ENCODE assay signal across 7 cellular contexts in the genomic region with DNA sequence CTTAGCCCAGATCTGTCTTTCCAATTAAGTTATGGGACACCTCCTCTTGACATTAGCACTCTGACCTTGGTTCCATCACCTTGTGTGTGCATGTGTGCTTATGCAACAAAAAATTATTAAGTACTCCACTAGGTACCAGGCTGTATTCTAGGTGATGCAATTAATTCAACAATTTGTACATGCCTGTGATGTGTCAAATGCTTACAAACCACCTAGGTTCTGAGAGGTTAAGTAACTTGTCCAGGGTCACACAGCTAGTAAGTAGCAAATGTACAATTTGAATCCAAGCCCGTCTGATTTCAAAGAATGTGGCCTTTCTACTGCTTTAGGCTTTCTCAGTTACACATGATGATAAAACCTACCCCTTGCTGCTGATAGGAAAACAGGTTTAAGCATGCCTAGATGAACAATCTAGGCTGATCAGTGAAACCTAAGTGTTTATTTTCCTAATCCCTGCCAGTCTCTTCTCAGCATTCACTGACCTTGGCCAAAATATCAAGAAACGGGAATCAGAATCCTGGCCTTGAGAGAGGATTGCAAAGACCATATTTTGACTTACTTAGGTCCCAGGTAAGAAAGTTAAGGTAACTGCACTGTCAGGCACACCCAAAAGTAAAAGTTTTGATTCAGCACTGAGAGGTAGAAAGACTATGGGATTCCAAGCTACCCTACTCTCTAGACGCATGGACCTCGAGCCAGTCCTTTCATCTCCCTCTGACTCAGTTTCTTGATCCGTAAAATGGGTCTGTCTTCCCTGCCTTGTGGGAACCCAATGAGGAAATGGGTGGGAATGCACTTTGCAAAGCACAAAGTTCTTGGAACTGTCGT. TPM values are rescaled to one million over a fixed set of nuclear protein-coding genes. Genes with fewer than 3 reads are reported as not detected.
A peak's percentile ranks its signal among the peaks of the same experiment; 100 is the strongest.
DNase-seq lines count a peak whose midpoint lies in the region; ATAC-seq lines count a peak whose summit lies in the region.

No MANE protein-coding gene starts in this region.

- no peaks in the 10 kb centered on the region for H3K9me3 ChIP-seq in HUES64 (ENCODE audit: insufficient read depth, low read depth, low read length)

- peaks cover 9% of the 10 kb centered on the region; the same call in 1 of the 2 replicates for H3K27me3 ChIP-seq in HUES64 (ENCODE audit: insufficient read depth, low read length)

- H3K36me3 Mint-ChIP-seq in activated naive CD8-positive, alpha-beta T cell treated with anti-CD3 and anti-CD28 coated beads for 36 hours: no peaks in the 10 kb centered on the region
- peaks cover 5 to 18% (median 12%) of the 10 kb centered on the region in 3 donors for H3K36me3 Mint-ChIP-seq in immature natural killer cell

- H3K27ac ChIP-seq in HUES64 (ENCODE audit: low read depth, low read length): no peak overlapping the region

- peaks cover 10% of the 10 kb centered on the region for H3K4me1 Mint-ChIP-seq in activated naive CD8-positive, alpha-beta T cell treated with anti-CD3 and anti-CD28 coated beads for 36 hours
- peaks cover 20 to 32% of the 10 kb centered on the region in 2 donors for H3K4me1 Mint-ChIP-seq in immature natural killer cell
- H3K4me1 Mint-ChIP-seq in stimulated activated naive CD8-positive, alpha-beta T cell treated with anti-CD3 and anti-CD28 coated beads, Interleukin-15, amount 100 ng/mL, for 72 hours: peaks cover 25% of the 10 kb centered on the region

- peak overlapping the region; percentile 83 for H3K4me3 ChIP-seq in HUES64 (ENCODE audit: low read length)

- no peak overlapping the region for H3K27ac Mint-ChIP-seq in activated naive CD8-positive, alpha-beta T cell treated with anti-CD3 and anti-CD28 coated beads for 36 hours
- peak overlapping the region; percentile 22 to 98 (median 82) for H3K27ac Mint-ChIP-seq in immature natural killer cell
- H3K27ac Mint-ChIP-seq in stimulated activated naive CD8-positive, alpha-beta T cell treated with anti-CD3 and anti-CD28 coated beads, Interleukin-15, amount 100 ng/mL, for 72 hours: peak overlapping the region in 1 of 2 donors; percentile 91

- no peak for DNase-seq in activated naive CD8-positive, alpha-beta T cell treated with anti-CD3 and anti-CD28 coated beads for 36 hours
- no peak for DNase-seq in immature natural killer cell
- DNase-seq in stimulated activated naive CD8-positive, alpha-beta T cell treated with anti-CD3 and anti-CD28 coated beads, Interleukin-15, amount 100 ng/mL, for 72 hours: no peak
- DNase-seq in DMS79 treated with DMSO at 0.1 percent for 48 hours (lab: John Stamatoyannopoulos, UW): no peak
- no peak for DNase-seq in T1000 (lab: John Stamatoyannopoulos, UW)

- peak overlapping the region; percentile 49 for H3K9ac ChIP-seq in HUES64 (ENCODE audit: low read depth, low read length)

- WGBS in HUES64: 40% methylated on average over 6 of the region's 6 CpGs

- peaks cover 3% of the 10 kb centered on the region; the same call in 1 of the 2 replicates for H3K4me1 ChIP-seq in HUES64 (ENCODE audit: insufficient read depth, low read length)

- peak overlapping the region; percentile 86 for H3K4me3 Mint-ChIP-seq in activated naive CD8-positive, alpha-beta T cell treated with anti-CD3 and anti-CD28 coated beads for 36 hours
- peak overlapping the region; percentile 86 to 99 (median 94) for H3K4me3 Mint-ChIP-seq in immature natural killer cell
- H3K4me3 Mint-ChIP-seq in stimulated activated naive CD8-positive, alpha-beta T cell treated with anti-CD3 and anti-CD28 coated beads, Interleukin-15, amount 100 ng/mL, for 72 hours: peak overlapping the region; percentile 91 to 93

- H3K36me3 ChIP-seq in HUES64 (ENCODE audit: insufficient read depth, low read length): peaks cover 8% of the 10 kb centered on the region; the same call in 1 of the 2 replicates

- no peaks in the 10 kb centered on the region for H3K9me3 Mint-ChIP-seq in activated naive CD8-positive, alpha-beta T cell treated with anti-CD3 and anti-CD28 coated beads for 36 hours
- H3K9me3 Mint-ChIP-seq in immature natural killer cell: no peaks in the 10 kb centered on the region
- no peaks in the 10 kb centered on the region for H3K9me3 Mint-ChIP-seq in stimulated activated naive CD8-positive, alpha-beta T cell treated with anti-CD3 and anti-CD28 coated beads, Interleukin-15, amount 100 ng/mL, for 72 hours

- H3K27me3 Mint-ChIP-seq in activated naive CD8-positive, alpha-beta T cell treated with anti-CD3 and anti-CD28 coated beads for 36 hours: no peaks in the 10 kb centered on the region
- peaks cover 6 to 9% (median 6%) of the 10 kb centered on the region in 3 donors for H3K27me3 Mint-ChIP-seq in immature natural killer cell (ENCODE audit: low read depth in 3 of 3)
- no peaks in the 10 kb centered on the region for H3K27me3 Mint-ChIP-seq in stimulated activated naive CD8-positive, alpha-beta T cell treated with anti-CD3 and anti-CD28 coated beads, Interleukin-15, amount 100 ng/mL, for 72 hours

- no peak for ATAC-seq in stimulated activated naive CD8-positive, alpha-beta T cell treated with anti-CD3 and anti-CD28 coated beads, Interleukin-15, amount 100 ng/mL, for 72 hours
- no peak for ATAC-seq in GM21825 (IDR thresholded peaks at IDR 0.05; ENCODE audit: unreplicated experiment)

RNA-seq across cellular contexts. Expression of gene TBC1D2, which starts 1.0 kb away (rescaled TPM):
- 3.2 TPM for polyA plus RNA-seq in HUES64 (2013, experiment 1 of 2)
- 3.9 TPM for polyA plus RNA-seq in HUES64 (2013, experiment 2 of 2)
- total RNA-seq in activated naive CD8-positive, alpha-beta T cell treated with anti-CD3 and anti-CD28 coated beads for 36 hours: 1 to 10 TPM; 1.8 to 2.2 TPM
- polyA plus RNA-seq in immature natural killer cell: 1 to 10 TPM; 1.4 to 5.6 (median 1.8) TPM
